ENCODE assay signal across 10 cellular contexts in genomic region chr1:1665815-1666251, GRCh38. TPM values are rescaled to one million over a fixed set of nuclear protein-coding genes. Genes with fewer than 3 reads are reported as not detected.
DNase-seq lines count a peak whose midpoint lies in the region; ATAC-seq lines count a peak whose summit lies in the region.
"Had no signal": no experiment of that assay in that cellular context is flagged by ENCODE, and none has a peak within 500 bp of the region (broad histone marks: within the 10 kb centered on the region; RNA-seq: fewer than 3 reads in every experiment).

No MANE protein-coding gene starts in this region.

- no peaks in the 10 kb centered on the region for H3K27me3 ChIP-seq in right cardiac atrium (ENCODE audit: control insufficient read depth, insufficient read depth)
- H3K27me3 ChIP-seq: BLaER1 treated with 17β-estradiol and CSF1 and Interleukin-3, amounts not matched to agents 10 nM and 100 nM had no signal

- no peak overlapping the region for H3K4me3 ChIP-seq in right cardiac atrium (ENCODE audit: low read length)
- H3K4me3 ChIP-seq: BLaER1 treated with 17β-estradiol and CSF1 and Interleukin-3, amounts not matched to agents 10 nM and 100 nM had no signal

- DNase-seq in NCI-H82 (lab: John Stamatoyannopoulos, UW) = peak; percentile 45
- DNase-seq in NCI-H82 treated with DMSO at 0.1 percent for 48 hours (lab: John Stamatoyannopoulos, UW; ENCODE audit: unreplicated experiment) = no peak
- peak; percentile 65 to 68 for DNase-seq in activated CD4-positive, alpha-beta T cell treated with anti-CD3 and anti-CD28 coated beads, Interleukin-2, amount 50 U/mL, for 48 hours
- peak; percentile 20 to 73 (median 66) for DNase-seq in right cardiac atrium
- DNase-seq in stimulated activated naive CD8-positive, alpha-beta T cell treated with anti-CD3 and anti-CD28 coated beads, Interleukin-15, Interleukin-2, amounts not matched to agents 100 U/mL and 50 U/mL, for 24 hours = peak; percentile 74
- no peak for DNase-seq in SKM-1 (lab: John Stamatoyannopoulos, UW; ENCODE audit: unreplicated experiment)
- no peak for DNase-seq in NOMO-1 treated with dmso at 0.1 percent for 144 hours (lab: John Stamatoyannopoulos, UW; ENCODE audit: unreplicated experiment)

- no peaks in the 10 kb centered on the region for H3K9me3 ChIP-seq in right cardiac atrium (ENCODE audit: control insufficient read depth, low read length)
- H3K9me3 ChIP-seq: BLaER1 treated with 17β-estradiol and CSF1 and Interleukin-3, amounts not matched to agents 10 nM and 100 nM had no signal

- H3K4me1 ChIP-seq in right cardiac atrium (ENCODE audit: control insufficient read depth, insufficient read depth, low read length) = no peaks in the 10 kb centered on the region

- WGBS in right cardiac atrium = 84% methylated on average over 25 of the region's 25 CpGs

- H3K27ac ChIP-seq in right cardiac atrium (ENCODE audit: low read length) = no peak overlapping the region
- H3K27ac ChIP-seq: BLaER1 treated with 17β-estradiol and CSF1 and Interleukin-3, amounts not matched to agents 10 nM and 100 nM had no signal

- intact Hi-C loops in right cardiac atrium (cut with DNase I) = no loop called here

- ATAC-seq in right cardiac atrium (peak in 1 of 2 donors; percentile 13), HG02884 (IDR thresholded peaks at IDR 0.05; ENCODE audit: unreplicated experiment) (no peak)
- peak; percentile 21 for ATAC-seq in stimulated activated naive CD8-positive, alpha-beta T cell treated with anti-CD3 and anti-CD28 coated beads, Interleukin-15, Interleukin-2, amounts not matched to agents 100 U/mL and 50 U/mL, for 24 hours

RNA-seq across cellular contexts. Expression of gene CDK11B, which starts 7.0 kb away (rescaled TPM):
- total RNA-seq in right cardiac atrium = 10 to 100 TPM; 18.8 to 20.6 (median 19.7) TPM
- polyA plus RNA-seq in right cardiac atrium = 27.0 TPM

RNA-seq across cellular contexts. Expression of gene SLC35E2B, which starts 26.8 kb away (rescaled TPM):
- total RNA-seq in right cardiac atrium = 10 to 100 TPM; 16.9 to 29.5 (median 26.2) TPM
- polyA plus RNA-seq in right cardiac atrium = 14.3 TPM

RNA-seq across cellular contexts. Expression of gene MMP23B, which starts 33.9 kb away (rescaled TPM):
- 10 to 100 TPM; 18.7 to 22.4 (median 19.9) TPM for total RNA-seq in right cardiac atrium
- 15.8 TPM for polyA plus RNA-seq in right cardiac atrium
- total RNA-seq: HT1080 had no signal

RNA-seq across cellular contexts. Expression of gene MIB2, which starts 50.5 kb away (rescaled TPM):
- total RNA-seq in right cardiac atrium = 10 to 100 TPM; 49.5 to 77.8 (median 65.5) TPM
- 52.5 TPM for polyA plus RNA-seq in right cardiac atrium

RNA-seq across cellular contexts. Expression of gene CDK11A, which starts 58.3 kb away (rescaled TPM):
- total RNA-seq in right cardiac atrium = 10 to 100 TPM; 16.9 to 25.4 (median 21.8) TPM
- 21.6 TPM for polyA plus RNA-seq in right cardiac atrium

Comparison
In these comparisons a context has a peak if more than half of its experiments do, and no peak if none do; other contexts are left out.
1. DNase-seq: peak in NCI-H82 (single experiment), activated CD4-positive, alpha-beta T cell treated with anti-CD3 and anti-CD28 coated beads, Interleukin-2, amount 50 U/mL, for 48 hours (2 of 2), right cardiac atrium (3 of 3) and stimulated activated naive CD8-positive, alpha-beta T cell treated with anti-CD3 and anti-CD28 coated beads, Interleukin-15, Interleukin-2, amounts not matched to agents 100 U/mL and 50 U/mL, for 24 hours (single experiment); none in NCI-H82 treated with DMSO at 0.1 percent for 48 hours (single experiment), SKM-1 (single experiment) and NOMO-1 treated with dmso at 0.1 percent for 144 hours (single experiment).